ENCODE assay signal across 18 cellular contexts in the genomic region with DNA sequence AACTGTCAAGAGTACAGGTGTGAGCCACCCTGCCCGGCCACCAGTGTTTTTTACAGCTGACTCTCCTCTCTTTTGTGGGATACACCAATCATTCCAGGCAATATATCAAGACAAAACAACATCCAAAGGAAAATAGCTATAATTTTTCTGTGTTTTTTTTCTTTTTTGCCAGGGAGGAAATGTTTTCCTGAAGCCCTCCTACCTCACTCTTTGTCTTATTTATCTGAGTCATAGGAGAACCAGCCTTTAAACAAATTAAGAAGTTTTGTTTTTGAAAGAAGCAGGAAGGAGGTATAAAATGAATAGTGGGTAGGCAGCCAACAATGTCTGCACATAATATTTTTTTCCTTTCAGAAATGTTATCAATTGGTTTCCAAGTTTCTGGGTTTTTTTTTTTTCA.
DNase-seq lines count a peak whose midpoint lies in the region; ATAC-seq and TF ChIP-seq lines count a peak whose summit lies in the region.
"Had no signal": no experiment of that assay in that cellular context is flagged by ENCODE, and none has a peak within 500 bp of the region (broad histone marks: within the 10 kb centered on the region; RNA-seq: fewer than 3 reads in every experiment).

No MANE protein-coding gene starts in this region.

- no peak for ATAC-seq in foreskin keratinocyte
- ATAC-seq: CD8-positive, alpha-beta T cell; HCT116 had no signal

- no peaks in the 10 kb centered on the region for H3K27me3 Mint-ChIP-seq in nephron (ENCODE audit: low read depth)
- H3K27me3 Mint-ChIP-seq: B cell; CD4-positive, CD25-positive, alpha-beta regulatory T cell had no signal

- H3K4me1 Mint-ChIP-seq in nephron = peaks cover 26% of the 10 kb centered on the region
- H3K4me1 Mint-ChIP-seq: B cell; CD4-positive, CD25-positive, alpha-beta regulatory T cell had no signal

- no peak overlapping the region for H3K4me3 ChIP-seq in fibroblast of pulmonary artery (replicated peaks; ENCODE audit: low read depth, low read length)
- H3K4me3 ChIP-seq: BLaER1, GM23248 had no signal

- no peak overlapping the region for H3K4me3 Mint-ChIP-seq in nephron
- H3K4me3 Mint-ChIP-seq: B cell; CD4-positive, CD25-positive, alpha-beta regulatory T cell; CD8-positive, alpha-beta T cell; H9 had no signal

- no peaks in the 10 kb centered on the region for H3K36me3 Mint-ChIP-seq in nephron (ENCODE audit: low read depth)
- H3K36me3 Mint-ChIP-seq: CD4-positive, CD25-positive, alpha-beta regulatory T cell; CD8-positive, alpha-beta T cell had no signal

- no peaks in the 10 kb centered on the region for H3K4me1 ChIP-seq in foreskin keratinocyte
- H3K4me1 ChIP-seq: BLaER1, Caco-2 had no signal

- H3K27me3 ChIP-seq in foreskin keratinocyte = no peaks in the 10 kb centered on the region
- H3K27me3 ChIP-seq: BLaER1 had no signal

- peak; percentile 58 for DNase-seq in dermis blood vessel endothelial cell
- DNase-seq in fibroblast of pulmonary artery (ENCODE audit: low read depth) = peak; percentile 18
- DNase-seq in foreskin keratinocyte = no peak
- no peak for DNase-seq in globus pallidus (ENCODE audit: low spot score)
- no peak for DNase-seq in AG08395 (ENCODE audit: low spot score)
- no peak for DNase-seq in iPS-NIHi7 (ENCODE audit: extremely low spot score)
- DNase-seq: Caco-2; CD4-positive, CD25-positive, alpha-beta regulatory T cell; CD8-positive, alpha-beta T cell; DMS153; DND-41; GM23248; H9 had no signal

- H3K27ac ChIP-seq in foreskin keratinocyte = no peak overlapping the region
- H3K27ac ChIP-seq: BLaER1, C4-2B, GM23248 had no signal

- TF ChIP-seq CTCF in fibroblast of pulmonary artery (IDR thresholded peaks at IDR 0.05; ENCODE audit: low read length, missing control alignments) = no peak
- no peak for TF ChIP-seq CTCF in nephron (IDR thresholded peaks at IDR 0.05; ENCODE audit: unreplicated experiment in 3 of 3)
- TF ChIP-seq CTCF in foreskin keratinocyte (conservative IDR thresholded peaks at IDR 0.05) = no peak

- H3K27ac Mint-ChIP-seq in nephron = peak overlapping the region; percentile 57 to 71 (median 68)
- H3K27ac Mint-ChIP-seq: B cell; CD4-positive, CD25-positive, alpha-beta regulatory T cell; CD8-positive, alpha-beta T cell; H9 had no signal

- H3K9me3 Mint-ChIP-seq in nephron = no peaks in the 10 kb centered on the region
- H3K9me3 Mint-ChIP-seq: H9 had no signal

Comparison
In these comparisons a context has a peak if more than half of its experiments do, and no peak if none do; other contexts are left out.
1. DNase-seq: peak in dermis blood vessel endothelial cell (single experiment) and fibroblast of pulmonary artery (single experiment); none in foreskin keratinocyte (0 of 2), globus pallidus (single experiment), AG08395 (single experiment) and iPS-NIHi7 (single experiment).